ENCODE assay signal across 21 cellular contexts in the genomic region with DNA sequence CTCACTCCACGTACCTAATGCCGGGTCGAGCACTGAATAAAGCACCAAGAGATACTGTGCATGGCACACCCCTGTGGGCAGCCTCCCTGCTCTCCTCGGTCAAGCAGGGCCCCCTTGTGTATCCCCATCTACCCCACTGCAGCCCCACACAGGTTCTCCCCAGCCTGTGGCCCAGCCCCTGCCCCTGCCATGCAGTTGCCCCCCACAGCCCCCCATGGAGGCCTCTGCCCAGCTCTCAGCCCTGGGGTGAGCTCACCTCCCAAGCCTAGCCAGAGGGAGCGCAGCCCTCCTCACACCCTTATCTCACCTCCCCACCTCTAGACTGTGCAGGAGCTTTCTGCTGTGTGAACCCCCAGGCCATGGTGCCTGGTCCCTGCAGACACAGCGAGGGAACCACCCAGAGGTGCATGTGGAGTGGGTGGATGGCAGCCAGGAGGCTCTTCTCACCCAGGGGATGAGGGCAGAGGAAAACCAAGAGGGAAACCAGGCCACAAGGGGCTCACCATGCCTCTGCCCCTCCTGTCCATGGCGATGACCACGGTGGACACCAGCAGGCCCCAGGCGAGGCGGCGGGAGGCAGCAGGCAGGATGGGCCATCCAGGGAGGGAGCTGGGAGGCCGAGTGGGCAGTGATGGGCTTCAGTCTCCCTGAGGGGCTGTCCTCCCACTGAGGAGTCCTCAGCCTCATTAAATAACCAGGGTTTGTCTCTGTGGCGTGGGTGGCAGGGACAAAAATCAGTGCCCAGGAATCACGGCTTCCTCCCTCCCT.
"Had no signal": no experiment of that assay in that cellular context is flagged by ENCODE, and none has a peak within 500 bp of the region (broad histone marks: within the 10 kb centered on the region; RNA-seq: fewer than 3 reads in every experiment).

No MANE protein-coding gene starts in this region.

- H3K79me2 ChIP-seq: hepatocyte had no signal

- H3K4me3 Mint-ChIP-seq: stimulated activated naive CD8-positive, alpha-beta T cell treated with anti-CD3 and anti-CD28 coated beads, Interleukin-15, Interleukin-2, amounts not matched to agents 100 ng/mL and 50 ng/mL, for 24 hours had no signal

- H3K9me3 Mint-ChIP-seq: stimulated activated naive CD8-positive, alpha-beta T cell treated with anti-CD3 and anti-CD28 coated beads, Interleukin-15, Interleukin-2, amounts not matched to agents 100 ng/mL and 50 ng/mL, for 24 hours had no signal

- H3K27ac ChIP-seq: colonic mucosa, hepatocyte, left ventricle myocardium inferior, ovary, right atrium auricular region, tibial nerve had no signal

- H3K9me3 ChIP-seq: colonic mucosa, left ventricle myocardium inferior, ovary, right atrium auricular region, testis, tibial nerve had no signal

- H3K4me2 ChIP-seq: hepatocyte, smooth muscle cell had no signal

- H3K4me1 Mint-ChIP-seq: naive B cell had no signal

- H3K27me3 ChIP-seq: colonic mucosa, hepatocyte, ovary, right atrium auricular region, testis had no signal

- ATAC-seq: left cardiac atrium had no signal

- H2AFZ ChIP-seq: hepatocyte had no signal

- DNase-seq: colonic mucosa; dermis blood vessel endothelial cell; erythroblast; foreskin melanocyte; head of caudate nucleus; kidney; left cardiac atrium; left ventricle myocardium inferior; mesenchymal stem cell; midbrain; naive B cell; ovary; stimulated activated CD4-positive, alpha-beta T cell treated with anti-CD3 and anti-CD28 coated beads, Interleukin-2, amount 100 ng/mL, for 48 hours; testis had no signal

- H3K36me3 Mint-ChIP-seq: naive B cell had no signal

- H3K27ac Mint-ChIP-seq: naive B cell; stimulated activated naive CD8-positive, alpha-beta T cell treated with anti-CD3 and anti-CD28 coated beads, Interleukin-15, Interleukin-2, amounts not matched to agents 100 ng/mL and 50 ng/mL, for 24 hours had no signal

- H3K36me3 ChIP-seq: colonic mucosa, left ventricle myocardium inferior, ovary, right atrium auricular region, tibial nerve had no signal

- H3K4me3 ChIP-seq: colonic mucosa, hepatocyte, left ventricle myocardium inferior, lung, ovary, right atrium auricular region, smooth muscle cell, testis, tibial nerve had no signal

- FAIRE-seq: endothelial cell of umbilical vein, kidney had no signal

- H3K4me1 ChIP-seq: colonic mucosa, left ventricle myocardium inferior, right atrium auricular region, tibial nerve had no signal
